Comparison of ENCODE assay signal across 9 cellular contexts in the genomic region with DNA sequence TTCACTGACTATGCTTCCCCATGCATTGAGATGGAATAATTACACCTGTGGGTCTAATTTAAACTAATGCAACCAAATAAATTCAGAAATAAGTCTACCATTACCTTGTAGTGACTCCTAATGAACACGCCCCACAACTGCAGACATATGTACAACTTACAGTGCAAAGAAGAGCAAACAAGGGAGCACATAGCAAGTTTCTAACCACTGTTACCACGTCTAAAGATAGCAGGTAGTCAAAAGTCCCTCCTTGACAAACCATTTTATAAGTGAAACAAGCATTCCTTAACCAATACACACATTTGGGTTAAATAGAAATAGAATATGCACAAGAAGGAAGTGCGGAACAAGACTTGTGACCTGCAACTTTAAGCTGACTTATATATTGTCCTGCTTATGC. TPM values are rescaled to one million over a fixed set of nuclear protein-coding genes. Genes with fewer than 3 reads are reported as not detected.
DNase-seq lines count a peak whose midpoint lies in the region; ATAC-seq and TF ChIP-seq lines count a peak whose summit lies in the region.
"Had no signal": no experiment of that assay in that cellular context is flagged by ENCODE, and none has a peak within 500 bp of the region (broad histone marks: within the 10 kb centered on the region; RNA-seq: fewer than 3 reads in every experiment).

No MANE protein-coding gene starts in this region.

- H3K9me3 ChIP-seq in GM23248 (ENCODE audit: low read depth) (no peaks in the 10 kb centered on the region), Peyer's patch (no peaks in the 10 kb centered on the region), right atrium auricular region (no peaks in the 10 kb centered on the region)

- H3K27me3 ChIP-seq in GM23248 (replicated peaks; ENCODE audit: insufficient read depth): no peaks in the 10 kb centered on the region
- H3K27me3 ChIP-seq in Peyer's patch: no peaks in the 10 kb centered on the region
- H3K27me3 ChIP-seq in right atrium auricular region: no peaks in the 10 kb centered on the region

- peak overlapping the region; percentile 58 to 93 (median 82) for H3K27ac Mint-ChIP-seq in naive thymus-derived CD8-positive, alpha-beta T cell

- peaks cover 0 to 2% (median 0%) of the 10 kb centered on the region in 3 donors for H3K36me3 Mint-ChIP-seq in naive thymus-derived CD8-positive, alpha-beta T cell

- peaks cover 33 to 75% (median 64%) of the 10 kb centered on the region in 4 donors for H3K4me1 Mint-ChIP-seq in naive thymus-derived CD8-positive, alpha-beta T cell

- 96 to 97% methylated on average over 3 of the region's 3 CpGs for WGBS in GM23248 (ENCODE audit: low coverage in 1 of 2, low lambda C conversion rate in 2 of 2, missing lambda C conversion rate in 2 of 2), 2 experiments

- H3K79me2 ChIP-seq in GM23248 (ENCODE audit: insufficient read depth): peaks cover 100% of the 10 kb centered on the region

- no peak for TF ChIP-seq CTCF in Peyer's patch (IDR thresholded peaks at IDR 0.05)
- no peak for TF ChIP-seq CTCF in right atrium auricular region (IDR thresholded peaks at IDR 0.05)

- H3F3A ChIP-seq in GM23248 (ENCODE audit: insufficient read depth): 0 out of 2 replicates have a peak, but pooled peaks cover 6% of the 10 kb centered on the region

- no peaks in the 10 kb centered on the region for H3K27me3 Mint-ChIP-seq in naive thymus-derived CD8-positive, alpha-beta T cell

- H3K9me3 Mint-ChIP-seq in naive thymus-derived CD8-positive, alpha-beta T cell: no peaks in the 10 kb centered on the region

- no peak overlapping the region for H3K9ac ChIP-seq in GM23248

- H3K36me3 ChIP-seq in GM23248 (ENCODE audit: low read depth): no peaks in the 10 kb centered on the region
- H3K36me3 ChIP-seq in Peyer's patch: no peaks in the 10 kb centered on the region
- no peaks in the 10 kb centered on the region for H3K36me3 ChIP-seq in right atrium auricular region

- no peak overlapping the region for H2AFZ ChIP-seq in GM23248

- H3K9me2 ChIP-seq in GM23248 (ENCODE audit: insufficient read depth): no peaks in the 10 kb centered on the region

- H3K4me3 Mint-ChIP-seq in naive thymus-derived CD8-positive, alpha-beta T cell: peak overlapping the region; percentile 1 to 85 (median 72)

- peak overlapping the region; percentile 87 for H3K4me2 ChIP-seq in GM23248 (ENCODE audit: unreplicated experiment)

- peaks cover 4% of the 10 kb centered on the region; the same call in 1 of the 2 replicates for H4K20me1 ChIP-seq in GM23248 (ENCODE audit: insufficient read depth)

- peaks cover 29% of the 10 kb centered on the region for H3K4me1 ChIP-seq in GM23248 (ENCODE audit: insufficient read depth)
- H3K4me1 ChIP-seq in Peyer's patch: peaks cover 0 to 28% (median 2%) of the 10 kb centered on the region in 4 donors
- H3K4me1 ChIP-seq in right atrium auricular region: peaks cover 0 to 50% of the 10 kb centered on the region in 2 donors

- no peak for TF ChIP-seq POLR2A in Peyer's patch (IDR thresholded peaks at IDR 0.05)

- DNase-seq in GM23248: no peak
- peak; percentile 34 for DNase-seq in Jurkat, Clone E6-1 (ENCODE audit: low read depth, low spot score)
- DNase-seq in naive thymus-derived CD8-positive, alpha-beta T cell: no peak
- no peak for DNase-seq in Peyer's patch
- no peak for DNase-seq in NCI-H1092 treated with DMSO at 0.1 percent for 48 hours (lab: John Stamatoyannopoulos, UW)
- DNase-seq in right atrium auricular region (ENCODE audit: low spot score): no peak
- DNase-seq: NCI-H774, posterior cingulate gyrus had no signal

- H3K27ac ChIP-seq in GM23248 (no peak overlapping the region), Peyer's patch (no peak overlapping the region), right atrium auricular region (no peak overlapping the region)

- H3K4me3 ChIP-seq in GM23248 (no peak overlapping the region), Peyer's patch (peak overlapping the region in 1 of 4 donors; percentile 5), right atrium auricular region (no peak overlapping the region)
- H3K4me3 ChIP-seq in Jurkat, Clone E6-1 (ENCODE audit: low read length): no peak overlapping the region

- ATAC-seq in GM18870 (IDR thresholded peaks at IDR 0.05; ENCODE audit: unreplicated experiment): peak; percentile 80
- peak; percentile 60 to 63 for ATAC-seq in naive thymus-derived CD8-positive, alpha-beta T cell

- POLR2A ChIA-PET in naive thymus-derived CD8-positive, alpha-beta T cell (lab: Charles Lee): interaction anchor here (0.7 to 1.3 kb wide), 3 partner anchors 11 to 20 kb away, joined by 3 read pairs; no protein-coding TSS in a partner anchor

- in situ Hi-C loops in GM23248 (cut with MboI): no loop called here

RNA-seq across cellular contexts. Expression of a gene that starts 20.6 kb away (rescaled TPM):
- total RNA-seq in GM23248 (2014; rRNA removed; shearing (Covaris generic)): 11.2 and 11.8 TPM in 2 replicates
- polyA plus RNA-seq in GM23248 (2016; fragmentation: Nextera tagmentation; extraction: Ambion mirVana): 17.0 and 22.3 TPM in 2 replicates
- polyA plus RNA-seq in Jurkat, Clone E6-1 (2012; ENCODE audit: insufficient read depth, insufficient read length): 17.8 TPM
- total RNA-seq in naive thymus-derived CD8-positive, alpha-beta T cell: 10 to 100 TPM; 55.7 to 60.7 TPM
- 1 to 10 TPM; 4.9 to 9.2 (median 6.6) TPM for polyA plus RNA-seq in naive thymus-derived CD8-positive, alpha-beta T cell
- 100 to 1,000 TPM in 1 of 4 donors, 10 to 100 TPM in 2, 1 to 10 TPM in 1; 8.9 to 118 (median 34.4) TPM for total RNA-seq in Peyer's patch
- 10 to 100 TPM; 27.6 to 35.5 TPM for total RNA-seq in right atrium auricular region
